Comparison of ENCODE assay signal across 17 cellular contexts in genomic region chr2:180495606-180496005, GRCh38.
DNase-seq lines count a peak whose midpoint lies in the region; ATAC-seq, FAIRE-seq and TF ChIP-seq lines count a peak whose summit lies in the region.
"Had no signal": no experiment of that assay in that cellular context is flagged by ENCODE, and none has a peak within 500 bp of the region (broad histone marks: within the 10 kb centered on the region; RNA-seq: fewer than 3 reads in every experiment).

No MANE protein-coding gene starts in this region.

- no peak for TF ChIP-seq POLR2A in H54 (IDR thresholded peaks at IDR 0.05; ENCODE audit: low read depth, low read length)

- peak; percentile 73 for FAIRE-seq in H54 (lab: Jason Lieb, UNC)
- FAIRE-seq: small intestine had no signal

- DNase-seq in H54 (ENCODE audit: insufficient read length, low spot score) (no peak), RPMI7951 (ENCODE audit: low read depth) (peak; percentile 14), fibroblast of peridontal ligament (ENCODE audit: extremely low read depth) (peak; percentile 15), stromal cell of bone marrow (ENCODE audit: low read depth) (peak; percentile 18), Ammon's horn (ENCODE audit: low spot score) (no peak)
- DNase-seq: activated CD4-positive, alpha-beta T cell treated with anti-CD3 and anti-CD28 coated beads, Interleukin-2, amount 50 U/mL, for 4 hours; activated gamma-delta T cell; head of caudate nucleus; left lung; NCI-H1092 treated with DMSO at 0.1 percent for 48 hours; NCI-H2029 treated with DMSO at 0.1 percent for 48 hours; small intestine; stimulated activated naive CD4-positive, alpha-beta T cell had no signal

- no peak for ATAC-seq in GM19324 (IDR thresholded peaks at IDR 0.05; ENCODE audit: low FRiP score, unreplicated experiment)
- ATAC-seq in HG03039 (IDR thresholded peaks at IDR 0.05; ENCODE audit: unreplicated experiment): no peak
- ATAC-seq: left lung; natural killer cell treated with Interleukin-12 subunit alpha and Interleukin-12 subunit beta and Interleukin-15 and Interleukin-18, amount 100 ng/mL, for 72 hours; WTC11 had no signal

Comparison
In these comparisons a context has a peak if more than half of its experiments do, and no peak if none do; other contexts are left out.
1. DNase-seq: peak in RPMI7951 (single experiment), fibroblast of peridontal ligament (single experiment) and stromal cell of bone marrow (single experiment); none in H54 (single experiment) and Ammon's horn (single experiment).